9 cellular contexts compared by ENCODE assay signal in genomic region chr6:24522090-24522820, GRCh38. TPM values are rescaled to one million over a fixed set of nuclear protein-coding genes. Genes with fewer than 3 reads are reported as not detected.
DNase-seq lines count a peak whose midpoint lies in the region; ATAC-seq, FAIRE-seq and TF ChIP-seq lines count a peak whose summit lies in the region.
"Had no signal": no experiment of that assay in that cellular context is flagged by ENCODE, and none has a peak within 500 bp of the region (broad histone marks: within the 10 kb centered on the region; RNA-seq: fewer than 3 reads in every experiment).

No MANE protein-coding gene starts in this region.

- H3K4me1 Mint-ChIP-seq in endodermal cell = no peaks in the 10 kb centered on the region

- no peaks in the 10 kb centered on the region for H3K36me3 Mint-ChIP-seq in endodermal cell (ENCODE audit: low read depth)

- H3K9me3 ChIP-seq in endodermal cell (ENCODE audit: control insufficient read depth, low read length) = no peaks in the 10 kb centered on the region

- no peaks in the 10 kb centered on the region for H3K27me3 Mint-ChIP-seq in endodermal cell (ENCODE audit: insufficient read depth)

- DNase-seq in DMS79 treated with DMSO at 0.1 percent for 48 hours (lab: John Stamatoyannopoulos, UW) = peak; percentile 96
- DNase-seq in NCI-H146 (lab: John Stamatoyannopoulos, UW) = peak; percentile 90
- DNase-seq in endodermal cell = no peak
- DNase-seq in HTR-8/SVneo (ENCODE audit: insufficient read length, low spot score) = no peak
- DNase-seq in stimulated activated CD4-positive, alpha-beta T cell treated with anti-CD3 and anti-CD28 coated beads, Interleukin-4, amount 100 ng/mL, for 1 hour = no peak
- DNase-seq in NCI-H226 = no peak
- DNase-seq: hippocampal formation had no signal

- H3K27me3 ChIP-seq in endodermal cell (ENCODE audit: control insufficient read depth, insufficient read depth, low read length, poor library complexity, severe bottlenecking) = no peaks in the 10 kb centered on the region

- H3K9me3 Mint-ChIP-seq in endodermal cell = no peaks in the 10 kb centered on the region

- peak overlapping the region; percentile 21 for H3K27ac ChIP-seq in endodermal cell (ENCODE audit: low read depth, low read length)

- no peak overlapping the region for H3K4me3 ChIP-seq in endodermal cell (ENCODE audit: low read length)

- WGBS in endodermal cell (ENCODE audit: insufficient coverage in 1 of 2, insufficient read length in 1 of 2), 2 experiments = 67 to 77% methylated on average over 6 to 8 of the region's 8 CpGs

- no peaks in the 10 kb centered on the region for H3K4me1 ChIP-seq in endodermal cell (ENCODE audit: control insufficient read depth, insufficient read depth, low read length)

- no peaks in the 10 kb centered on the region for H3K36me3 ChIP-seq in endodermal cell (ENCODE audit: control insufficient read depth, insufficient read depth, low read length)

- H3K4me3 Mint-ChIP-seq in endodermal cell = no peak overlapping the region

- FAIRE-seq in HTR-8/SVneo (lab: Jason Lieb, UNC) = no peak

- H3K27ac Mint-ChIP-seq in endodermal cell = no peak overlapping the region

- H3K9ac ChIP-seq in endodermal cell (ENCODE audit: extremely low read depth, low read length, poor library complexity, severe bottlenecking) = no peak overlapping the region

- no peak for TF ChIP-seq CTCF in endodermal cell (conservative IDR thresholded peaks at IDR 0.05)

- ATAC-seq in GM21825 (IDR thresholded peaks at IDR 0.05; ENCODE audit: unreplicated experiment) (peak; percentile 48), GM18517 (IDR thresholded peaks at IDR 0.05; ENCODE audit: unreplicated experiment) (no peak)

RNA-seq across cellular contexts. Expression of gene ALDH5A1, which starts 27.5 kb away (rescaled TPM):
- total RNA-seq in endodermal cell = 1 to 10 TPM; 7.1 to 9.6 TPM
- polyA plus RNA-seq in endodermal cell (2013, experiment 1 of 2) = 8.7 TPM
- polyA plus RNA-seq in endodermal cell (2013, experiment 2 of 2) = 8.7 TPM

RNA-seq across cellular contexts. Expression of gene GPLD1, which starts 32.9 kb away (rescaled TPM):
- total RNA-seq in endodermal cell = 1 to 10 TPM; 5.3 to 7.5 TPM
- 1.7 TPM for polyA plus RNA-seq in endodermal cell (2013, experiment 1 of 2)
- 1.7 TPM for polyA plus RNA-seq in endodermal cell (2013, experiment 2 of 2)

Comparison
In these comparisons a context has a peak if more than half of its experiments do, and no peak if none do; other contexts are left out.
1. DNase-seq: peak in DMS79 treated with DMSO at 0.1 percent for 48 hours (single experiment) and NCI-H146 (single experiment); none in endodermal cell (single experiment), HTR-8/SVneo (single experiment), stimulated activated CD4-positive, alpha-beta T cell treated with anti-CD3 and anti-CD28 coated beads, Interleukin-4, amount 100 ng/mL, for 1 hour (single experiment) and NCI-H226 (single experiment).